In the genomic region with DNA sequence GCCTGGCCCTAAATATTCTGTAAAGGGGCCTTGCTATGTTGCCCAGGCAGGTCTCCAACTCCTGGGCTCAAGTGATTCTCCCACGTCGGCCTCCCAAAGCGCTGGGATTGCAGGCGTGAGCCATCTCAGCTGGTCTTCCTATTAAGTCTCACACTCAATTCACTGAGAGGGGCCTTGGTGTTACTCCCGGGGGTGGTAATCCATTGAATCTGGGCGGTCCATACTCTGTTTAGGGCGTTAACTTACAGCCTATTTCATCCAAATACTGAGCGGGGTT, we compare ENCODE assay signal across 8 cellular contexts. TPM values are rescaled to one million over a fixed set of nuclear protein-coding genes. Genes with fewer than 3 reads are reported as not detected.
DNase-seq lines count a peak whose midpoint lies in the region; ATAC-seq and TF ChIP-seq lines count a peak whose summit lies in the region.

No MANE protein-coding gene starts in this region.

- H3K27ac ChIP-seq in lower lobe of right lung (peak overlapping the region; percentile 95), upper lobe of left lung (peak overlapping the region; percentile 92 to 98 (median 96))

- H3K36me3 ChIP-seq in lower lobe of right lung (peaks cover 72% of the 10 kb centered on the region), upper lobe of left lung (peaks cover 10 to 49% (median 20%) of the 10 kb centered on the region in 4 donors)

- intact Hi-C loops in lower lobe of right lung (cut with DNase I): no loop called here

- DNase-seq in activated T-cell treated with anti-CD3 and anti-CD28 coated beads, Interleukin-2, amount 50 U/mL, for 4 hours: no peak
- no peak for DNase-seq in activated T-cell treated with anti-CD3 and anti-CD28 coated beads for 4 hours
- no peak for DNase-seq in lower lobe of right lung
- no peak for DNase-seq in upper lobe of left lung
- no peak for DNase-seq in RPMI8226

- peak overlapping the region; percentile 97 to 100 (median 99) for H3K27ac Mint-ChIP-seq in brain

- peak overlapping the region; percentile 99 for H3K4me3 Mint-ChIP-seq in activated T-cell treated with anti-CD3 and anti-CD28 coated beads, Interleukin-2, amount 50 U/mL, for 4 hours
- H3K4me3 Mint-ChIP-seq in brain: peak overlapping the region; percentile 98 to 100 (median 99)

- peak overlapping the region; percentile 91 for H3K4me3 ChIP-seq in lower lobe of right lung
- H3K4me3 ChIP-seq in upper lobe of left lung: peak overlapping the region; percentile 66 to 100 (median 95)

- H3K4me1 Mint-ChIP-seq in activated T-cell treated with anti-CD3 and anti-CD28 coated beads, Interleukin-2, amount 50 U/mL, for 4 hours (ENCODE audit: low read depth): peaks cover 43% of the 10 kb centered on the region
- H3K4me1 Mint-ChIP-seq in brain: peaks cover 52% of the 10 kb centered on the region

- peaks cover 27% of the 10 kb centered on the region for H3K36me3 Mint-ChIP-seq in activated T-cell treated with anti-CD3 and anti-CD28 coated beads, Interleukin-2, amount 50 U/mL, for 4 hours (ENCODE audit: insufficient read depth)
- H3K36me3 Mint-ChIP-seq in brain: peaks cover 45% of the 10 kb centered on the region

- no peaks in the 10 kb centered on the region for H3K27me3 Mint-ChIP-seq in activated T-cell treated with anti-CD3 and anti-CD28 coated beads, Interleukin-2, amount 50 U/mL, for 4 hours (ENCODE audit: low read depth)
- H3K27me3 Mint-ChIP-seq in brain: peaks cover 16% of the 10 kb centered on the region

- peak; percentile 1 for ATAC-seq in activated T-cell treated with anti-CD3 and anti-CD28 coated beads, Interleukin-2, amount 50 U/mL, for 4 hours
- peak in 1 of 2 donors; percentile 0 for ATAC-seq in lower lobe of right lung
- peak in 1 of 2 donors; percentile 1 for ATAC-seq in upper lobe of left lung (ENCODE audit: low FRiP score in 2 of 2)
- no peak for ATAC-seq in GM19455 (IDR thresholded peaks at IDR 0.05; ENCODE audit: unreplicated experiment)
- ATAC-seq in HG02678 (IDR thresholded peaks at IDR 0.05; ENCODE audit: unreplicated experiment): no peak

- no peaks in the 10 kb centered on the region for H3K27me3 ChIP-seq in lower lobe of right lung (ENCODE audit: low read depth)
- H3K27me3 ChIP-seq in upper lobe of left lung: no peaks in the 10 kb centered on the region

- no peaks in the 10 kb centered on the region for H3K9me3 Mint-ChIP-seq in activated T-cell treated with anti-CD3 and anti-CD28 coated beads, Interleukin-2, amount 50 U/mL, for 4 hours
- peaks cover 0 to 4% (median 0%) of the 10 kb centered on the region in 5 experiments for H3K9me3 Mint-ChIP-seq in brain

- no peak for TF ChIP-seq POLR2A in upper lobe of left lung (IDR thresholded peaks at IDR 0.05)

- 60 to 65% methylated on average over 2 to 8 of the region's 8 CpGs for WGBS in upper lobe of left lung, 2 donors

- H3K4me1 ChIP-seq in lower lobe of right lung (peaks cover 43% of the 10 kb centered on the region), upper lobe of left lung (peaks cover 28 to 35% (median 29%) of the 10 kb centered on the region in 4 donors)

- TF ChIP-seq EP300 in upper lobe of left lung (IDR thresholded peaks at IDR 0.05): no peak

- H3K9me3 ChIP-seq in lower lobe of right lung (no peaks in the 10 kb centered on the region), upper lobe of left lung (no peaks in the 10 kb centered on the region)

- TF ChIP-seq CTCF in brain (conservative IDR thresholded peaks at IDR 0.05) (no peak), lower lobe of right lung (IDR thresholded peaks at IDR 0.05) (no peak), upper lobe of left lung (IDR thresholded peaks at IDR 0.05) (no peak)

RNA-seq across cellular contexts. Expression of a gene that starts 0.7 kb away (rescaled TPM):
- total RNA-seq in activated T-cell treated with anti-CD3 and anti-CD28 coated beads, Interleukin-2, amount 50 U/mL, for 4 hours: 100 to 1,000 TPM; 406 to 450 (median 436) TPM
- 68.3 TPM for polyA plus RNA-seq in brain (ENCODE audit: insufficient read depth, low read depth, low replicate concordance)
- total RNA-seq in lower lobe of right lung (105 TPM), upper lobe of left lung (100 to 1,000 TPM in 4 of 6 donors, 10 to 100 TPM in 2; 57.9 to 324 (median 111) TPM)

RNA-seq across cellular contexts. Expression of a gene that starts 7.1 kb away (rescaled TPM):
- total RNA-seq in activated T-cell treated with anti-CD3 and anti-CD28 coated beads, Interleukin-2, amount 50 U/mL, for 4 hours: 10 to 100 TPM; 44.9 to 47.7 (median 45.4) TPM
- 26.8 TPM for polyA plus RNA-seq in brain (ENCODE audit: insufficient read depth, low read depth, low replicate concordance)
- total RNA-seq in lower lobe of right lung (56.5 TPM), upper lobe of left lung (10 to 100 TPM; 17.8 to 74.3 (median 67.3) TPM)

RNA-seq across cellular contexts. Expression of a gene that starts 15.3 kb away (rescaled TPM):
- 1 to 10 TPM; 3.7 to 5.1 (median 4.6) TPM for total RNA-seq in activated T-cell treated with anti-CD3 and anti-CD28 coated beads, Interleukin-2, amount 50 U/mL, for 4 hours
- 1.1 TPM for polyA plus RNA-seq in brain (ENCODE audit: insufficient read depth, low read depth, low replicate concordance)
- total RNA-seq in lower lobe of right lung: 2.3 TPM
- 1 to 10 TPM in 4 of 6 donors, under 1 TPM in 1, not detected in 1; 0.55 to 8.5 (median 4.8) TPM for total RNA-seq in upper lobe of left lung

RNA-seq across cellular contexts. Expression of a gene that starts 21.4 kb away (rescaled TPM):
- total RNA-seq in activated T-cell treated with anti-CD3 and anti-CD28 coated beads, Interleukin-2, amount 50 U/mL, for 4 hours: under 1 TPM; 0.32 to 0.54 (median 0.35) TPM
- 9.3 TPM for polyA plus RNA-seq in brain (ENCODE audit: insufficient read depth, low read depth, low replicate concordance)
- 0.97 TPM for total RNA-seq in lower lobe of right lung
- total RNA-seq in upper lobe of left lung: 1 to 10 TPM in 5 of 6 donors, not detected in 1; 1.3 to 2.9 (median 2.2) TPM

RNA-seq across cellular contexts. Expression of a gene that starts 21.7 kb away (rescaled TPM):
- 10 to 100 TPM; 22.9 to 31.7 (median 29.6) TPM for total RNA-seq in activated T-cell treated with anti-CD3 and anti-CD28 coated beads, Interleukin-2, amount 50 U/mL, for 4 hours
- polyA plus RNA-seq in brain (ENCODE audit: insufficient read depth, low read depth, low replicate concordance): 15.7 TPM
- total RNA-seq in lower lobe of right lung: 43.6 TPM
- 10 to 100 TPM; 14.5 to 50.1 (median 43.9) TPM for total RNA-seq in upper lobe of left lung

Comparison
In these comparisons a context has a peak if more than half of its experiments do, and no peak if none do; other contexts are left out.
1. ATAC-seq: peak in activated T-cell treated with anti-CD3 and anti-CD28 coated beads, Interleukin-2, amount 50 U/mL, for 4 hours (2 of 2); none in GM19455 (single experiment) and HG02678 (single experiment).